29 cellular contexts compared by ENCODE assay signal in the genomic region with DNA sequence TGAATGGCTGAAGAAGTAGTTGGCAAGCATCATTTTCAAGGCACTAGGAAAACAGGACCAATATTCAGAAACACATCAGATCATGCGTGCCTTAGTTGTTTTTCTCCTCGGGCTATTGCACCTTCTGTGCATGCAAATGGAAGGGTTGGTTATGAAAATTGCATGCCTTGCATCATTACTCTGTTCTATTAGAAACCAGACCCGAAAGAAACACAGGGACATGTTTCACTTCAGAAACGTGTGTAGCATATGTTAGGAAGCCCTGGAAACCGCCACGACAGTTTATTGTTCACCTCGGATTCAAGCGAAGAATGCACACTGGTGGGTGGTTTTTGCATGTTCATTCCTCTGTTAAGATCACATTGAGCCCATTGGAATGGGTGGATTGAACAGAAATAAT.
"Had no signal": no experiment of that assay in that cellular context is flagged by ENCODE, and none has a peak within 500 bp of the region (broad histone marks: within the 10 kb centered on the region; RNA-seq: fewer than 3 reads in every experiment).

No MANE protein-coding gene starts in this region.

- DNase-seq: activated CD4-positive, alpha-beta memory T cell treated with anti-CD3 and anti-CD28 coated beads, Interleukin-2, amount 10 ng/mL, durations not matched to agents 7 days and 5 days; activated CD4-positive, alpha-beta T cell treated with anti-CD3 and anti-CD28 coated beads for 1 hour; activated CD4-positive, alpha-beta T cell treated with anti-CD3 and anti-CD28 coated beads for 4 hours; activated CD4-positive, alpha-beta T cell treated with anti-CD3 and anti-CD28 coated beads, Interleukin-2, amount 10 ng/mL, durations not matched to agents 7 days and 5 days; activated CD4-positive, alpha-beta T cell treated with anti-CD3 and anti-CD28 coated beads, Interleukin-2, amount 50 U/mL, for 4 hours; activated CD8-positive, alpha-beta memory T cell treated with anti-CD3 and anti-CD28 coated beads, Interleukin-2, amount 50 U/mL, for 48 hours; activated gamma-delta T cell; activated naive CD4-positive, alpha-beta T cell; activated naive CD4-positive, alpha-beta T cell treated with anti-CD3 and anti-CD28 coated beads, Interleukin-2, amount 10 ng/mL, durations not matched to agents 7 days and 5 days; activated naive CD8-positive, alpha-beta T cell treated with anti-CD3 and anti-CD28 coated beads, Interleukin-2, amount 10 ng/mL, durations not matched to agents 7 days and 5 days; activated T-cell treated with anti-CD3 and anti-CD28 coated beads for 4 hours; activated T-cell treated with anti-CD3 and anti-CD28 coated beads, Interleukin-2, amount 50 U/mL, for 24 hours; activated T-cell treated with anti-CD3 and anti-CD28 coated beads, Interleukin-2, amount 50 U/mL, for 72 hours; central memory CD4-positive, alpha-beta T cell; cerebellar nuclear complex; colonic mucosa; effector CD8-positive, alpha-beta T cell; esophagus squamous epithelium; glutamatergic neuron; heart left ventricle; T-helper 2 cell had no signal

- H3K27ac ChIP-seq: ascending aorta, breast epithelium, cardiac muscle cell, colonic mucosa, epithelial cell of prostate, esophagus squamous epithelium, heart left ventricle, VCaP had no signal

- H3K4me1 ChIP-seq: ascending aorta, breast epithelium, colonic mucosa, esophagus squamous epithelium, heart left ventricle had no signal

- H3K4me3 Mint-ChIP-seq: activated CD4-positive, alpha-beta memory T cell treated with anti-CD3 and anti-CD28 coated beads, Interleukin-2, amount 10 ng/mL, durations not matched to agents 7 days and 5 days; activated CD4-positive, alpha-beta T cell treated with anti-CD3 and anti-CD28 coated beads, Interleukin-2, amount 10 ng/mL, durations not matched to agents 7 days and 5 days; activated naive CD4-positive, alpha-beta T cell treated with anti-CD3 and anti-CD28 coated beads, Interleukin-2, amount 10 ng/mL, durations not matched to agents 7 days and 5 days; activated naive CD8-positive, alpha-beta T cell treated with anti-CD3 and anti-CD28 coated beads, Interleukin-2, amount 10 ng/mL, durations not matched to agents 7 days and 5 days; activated T-cell treated with anti-CD3 and anti-CD28 coated beads, Interleukin-2, amount 50 U/mL, for 24 hours; activated T-cell treated with anti-CD3 and anti-CD28 coated beads, Interleukin-2, amount 50 U/mL, for 72 hours; brain; WTC11 had no signal

- H3K27ac Mint-ChIP-seq: activated CD4-positive, alpha-beta memory T cell treated with anti-CD3 and anti-CD28 coated beads, Interleukin-2, amount 10 ng/mL, durations not matched to agents 7 days and 5 days; activated CD4-positive, alpha-beta T cell treated with anti-CD3 and anti-CD28 coated beads, Interleukin-2, amount 10 ng/mL, durations not matched to agents 7 days and 5 days; activated naive CD4-positive, alpha-beta T cell treated with anti-CD3 and anti-CD28 coated beads, Interleukin-2, amount 10 ng/mL, durations not matched to agents 7 days and 5 days; activated naive CD4-positive, alpha-beta T cell treated with anti-CD3 and anti-CD28 coated beads, Interleukin-2, amount 50 U/mL, for 72 hours; activated naive CD8-positive, alpha-beta T cell treated with anti-CD3 and anti-CD28 coated beads, Interleukin-2, amount 10 ng/mL, durations not matched to agents 7 days and 5 days; activated T-cell treated with anti-CD3 and anti-CD28 coated beads, Interleukin-2, amount 50 U/mL, for 24 hours; activated T-cell treated with anti-CD3 and anti-CD28 coated beads, Interleukin-2, amount 50 U/mL, for 72 hours; WTC11 had no signal

- H3K9me3 Mint-ChIP-seq: activated CD4-positive, alpha-beta memory T cell treated with anti-CD3 and anti-CD28 coated beads, Interleukin-2, amount 10 ng/mL, durations not matched to agents 7 days and 5 days; activated CD4-positive, alpha-beta T cell treated with anti-CD3 and anti-CD28 coated beads, Interleukin-2, amount 10 ng/mL, durations not matched to agents 7 days and 5 days; activated naive CD4-positive, alpha-beta T cell treated with anti-CD3 and anti-CD28 coated beads, Interleukin-2, amount 10 ng/mL, durations not matched to agents 7 days and 5 days; activated naive CD4-positive, alpha-beta T cell treated with anti-CD3 and anti-CD28 coated beads, Interleukin-2, amount 50 U/mL, for 72 hours; activated naive CD8-positive, alpha-beta T cell treated with anti-CD3 and anti-CD28 coated beads, Interleukin-2, amount 10 ng/mL, durations not matched to agents 7 days and 5 days; activated T-cell treated with anti-CD3 and anti-CD28 coated beads, Interleukin-2, amount 50 U/mL, for 24 hours; activated T-cell treated with anti-CD3 and anti-CD28 coated beads, Interleukin-2, amount 50 U/mL, for 72 hours; WTC11 had no signal

- H3K4me1 Mint-ChIP-seq: activated CD4-positive, alpha-beta memory T cell treated with anti-CD3 and anti-CD28 coated beads, Interleukin-2, amount 10 ng/mL, durations not matched to agents 7 days and 5 days; activated CD4-positive, alpha-beta T cell treated with anti-CD3 and anti-CD28 coated beads, Interleukin-2, amount 10 ng/mL, durations not matched to agents 7 days and 5 days; activated naive CD4-positive, alpha-beta T cell treated with anti-CD3 and anti-CD28 coated beads, Interleukin-2, amount 10 ng/mL, durations not matched to agents 7 days and 5 days; activated naive CD8-positive, alpha-beta T cell treated with anti-CD3 and anti-CD28 coated beads, Interleukin-2, amount 10 ng/mL, durations not matched to agents 7 days and 5 days had no signal

- H3K36me3 ChIP-seq: ascending aorta, breast epithelium, cardiac muscle cell, colonic mucosa, esophagus squamous epithelium, heart left ventricle had no signal

- H3K36me3 Mint-ChIP-seq: activated naive CD4-positive, alpha-beta T cell treated with anti-CD3 and anti-CD28 coated beads, Interleukin-2, amount 10 ng/mL, durations not matched to agents 7 days and 5 days; activated naive CD4-positive, alpha-beta T cell treated with anti-CD3 and anti-CD28 coated beads, Interleukin-2, amount 50 U/mL, for 72 hours; activated naive CD8-positive, alpha-beta T cell treated with anti-CD3 and anti-CD28 coated beads, Interleukin-2, amount 10 ng/mL, durations not matched to agents 7 days and 5 days; WTC11 had no signal

- ATAC-seq: activated naive CD4-positive, alpha-beta T cell treated with anti-CD3 and anti-CD28 coated beads, Interleukin-2, amount 50 U/mL, for 72 hours; activated T-cell treated with anti-CD3 and anti-CD28 coated beads, Interleukin-2, amount 50 U/mL, for 72 hours; heart left ventricle had no signal

- H3K27me3 ChIP-seq: ascending aorta, breast epithelium, cardiac muscle cell, colonic mucosa, esophagus squamous epithelium, heart left ventricle had no signal

- H3K27me3 Mint-ChIP-seq: activated CD4-positive, alpha-beta T cell treated with anti-CD3 and anti-CD28 coated beads, Interleukin-2, amount 10 ng/mL, durations not matched to agents 7 days and 5 days; activated T-cell treated with anti-CD3 and anti-CD28 coated beads, Interleukin-2, amount 50 U/mL, for 24 hours; brain had no signal

- H3K9me3 ChIP-seq: ascending aorta, breast epithelium, colonic mucosa, esophagus squamous epithelium, heart left ventricle had no signal

- H3K4me3 ChIP-seq: ascending aorta, breast epithelium, cardiac muscle cell, colonic mucosa, esophagus squamous epithelium, heart left ventricle had no signal
